ENCODE assay signal across 13 cellular contexts in the genomic region with DNA sequence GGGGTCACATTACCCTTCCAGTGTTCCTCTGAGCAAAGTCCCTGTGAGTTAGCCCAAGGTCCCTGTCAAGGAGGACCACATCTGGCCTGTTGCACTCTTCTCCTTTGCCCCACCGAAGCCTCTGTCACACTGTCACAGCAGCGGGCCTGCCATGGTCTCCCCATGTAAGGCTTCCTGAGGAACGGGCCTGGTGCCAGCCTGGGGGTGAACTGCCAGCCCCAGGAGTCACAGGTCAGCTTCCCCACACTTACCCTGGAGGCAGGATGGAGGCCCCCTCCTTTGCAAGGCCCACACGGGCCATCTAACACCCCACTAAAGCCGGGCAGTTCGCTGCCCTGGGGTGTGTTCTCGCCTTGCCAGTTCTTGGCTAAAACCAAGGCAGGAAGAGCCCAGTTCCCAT. TPM values are rescaled to one million over a fixed set of nuclear protein-coding genes. Genes with fewer than 3 reads are reported as not detected.
DNase-seq lines count a peak whose midpoint lies in the region; ATAC-seq and TF ChIP-seq lines count a peak whose summit lies in the region.
"Had no signal": no experiment of that assay in that cellular context is flagged by ENCODE, and none has a peak within 500 bp of the region (broad histone marks: within the 10 kb centered on the region; RNA-seq: fewer than 3 reads in every experiment).

No MANE protein-coding gene starts in this region.

- no peak overlapping the region for H3K9ac ChIP-seq in colonic mucosa (ENCODE audit: low read depth in 2 of 2, low read length in 2 of 2)

- H3K36me3 ChIP-seq in colonic mucosa (no peaks in the 10 kb centered on the region), upper lobe of right lung (no peaks in the 10 kb centered on the region), mucosa of descending colon (ENCODE audit: low read depth) (no peaks in the 10 kb centered on the region)

- H3K36me3 Mint-ChIP-seq in neural crest cell (ENCODE audit: low read depth) = no peaks in the 10 kb centered on the region

- H3K4me3 ChIP-seq in colonic mucosa (no peak overlapping the region), upper lobe of right lung (no peak overlapping the region), mucosa of descending colon (no peak overlapping the region)

- no peak overlapping the region for H3K27ac Mint-ChIP-seq in neural crest cell (ENCODE audit: unreplicated experiment)

- intact Hi-C loops in Right ventricle myocardium inferior (cut with DNase I) (loop anchor here (5.0 kb wide), 1 partner anchor 39 kb away; no protein-coding TSS in a partner anchor), left cardiac atrium (cut with DNase I) (no loop called here), colonic mucosa (cut with DNase I) (no loop called here), upper lobe of right lung (cut with DNase I) (no loop called here), mucosa of descending colon (cut with DNase I, micrococcal nuclease) (no loop called here)

- H3K9me3 Mint-ChIP-seq in neural crest cell = no peaks in the 10 kb centered on the region

- H3K27ac ChIP-seq in colonic mucosa = peak overlapping the region; percentile 49
- H3K27ac ChIP-seq in upper lobe of right lung = peak overlapping the region; percentile 81

- TF ChIP-seq CTCF in colonic mucosa (IDR thresholded peaks at IDR 0.05) (no peak), neural crest cell (conservative IDR thresholded peaks at IDR 0.05) (no peak), upper lobe of right lung (IDR thresholded peaks at IDR 0.05) (no peak), mucosa of descending colon (IDR thresholded peaks at IDR 0.05) (no peak)

- peak overlapping the region; percentile 31 for H3K4me3 Mint-ChIP-seq in neural crest cell

- H3K9me3 ChIP-seq in colonic mucosa (no peaks in the 10 kb centered on the region), upper lobe of right lung (no peaks in the 10 kb centered on the region), mucosa of descending colon (no peaks in the 10 kb centered on the region)

- H3K4me1 Mint-ChIP-seq in neural crest cell = peaks cover 69% of the 10 kb centered on the region

- H3K4me1 ChIP-seq in colonic mucosa = peaks cover 5% of the 10 kb centered on the region
- H3K4me1 ChIP-seq in upper lobe of right lung = peaks cover 90% of the 10 kb centered on the region
- peaks cover 24% of the 10 kb centered on the region for H3K4me1 ChIP-seq in mucosa of descending colon (ENCODE audit: low read depth)

- H3K27me3 ChIP-seq in colonic mucosa = no peaks in the 10 kb centered on the region
- no peaks in the 10 kb centered on the region for H3K27me3 ChIP-seq in upper lobe of right lung

- peak; percentile 34 for DNase-seq in Right ventricle myocardium inferior (ENCODE audit: missing footprints)
- DNase-seq in left cardiac atrium = no peak
- no peak for DNase-seq in colonic mucosa
- no peak for DNase-seq in neural crest cell (ENCODE audit: low read depth, low spot score)
- DNase-seq in upper lobe of right lung = no peak
- no peak for DNase-seq in mucosa of descending colon
- no peak for DNase-seq in DMS53 (lab: John Stamatoyannopoulos, UW)
- DNase-seq: activated T-cell treated with anti-CD3 and anti-CD28 coated beads for 4 hours, EL, mesendoderm, NCI-H146, NCI-H524 had no signal

- no peak for ATAC-seq in Right ventricle myocardium inferior
- ATAC-seq in left cardiac atrium = no peak
- ATAC-seq in upper lobe of right lung = no peak
- ATAC-seq in GM19023 (IDR thresholded peaks at IDR 0.05; ENCODE audit: unreplicated experiment) = no peak
- ATAC-seq in mucosa of descending colon = no peak

- no peaks in the 10 kb centered on the region for H3K27me3 Mint-ChIP-seq in neural crest cell (ENCODE audit: low read depth)

RNA-seq across cellular contexts. Expression of a gene that starts 14.1 kb away (rescaled TPM):
- total RNA-seq in Right ventricle myocardium inferior (19.0 TPM), left cardiac atrium (10 to 100 TPM; 28.3 to 28.5 TPM), colonic mucosa (10 to 100 TPM; 27.2 to 28.1 TPM), neural crest cell (3.1 and 3.3 TPM in 2 replicates), upper lobe of right lung (62.4 TPM), mucosa of descending colon (10 to 100 TPM; 20.3 to 39.3 (median 31.6) TPM)

RNA-seq across cellular contexts. Expression of a gene that starts 48.9 kb away (rescaled TPM):
- total RNA-seq in Right ventricle myocardium inferior (105 TPM), left cardiac atrium (10 to 100 TPM; 43.1 to 50.6 TPM), colonic mucosa (10 to 100 TPM; 54.3 to 56.0 TPM), neural crest cell (24.5 and 29.4 TPM in 2 replicates), upper lobe of right lung (74.7 TPM), mucosa of descending colon (10 to 100 TPM; 70.1 to 96.6 (median 96.6) TPM)
